1 cellular context compared by ENCODE assay signal in genomic region chr1:18556364-18556763, GRCh38.
TF ChIP-seq lines count a peak whose summit lies in the region.

No MANE protein-coding gene starts in this region.

TF ChIP-seq in K562, 482 proteins besides CTCF, POLR2A, EP300 and RAD21 (continued from another document):
- TF ChIP-seq CUX1 (CRISPR knock-in tag; IDR thresholded peaks at IDR 0.05): no peak
TF ChIP-seq in K562: peak in this region for 4.
